ENCODE assay signal across 11 cellular contexts in genomic region chr1:57712846-57713245, GRCh38.
"Had no signal": no experiment of that assay in that cellular context is flagged by ENCODE, and none has a peak within 500 bp of the region (broad histone marks: within the 10 kb centered on the region; RNA-seq: fewer than 3 reads in every experiment).

No MANE protein-coding gene starts in this region.

- H3K27me3 Mint-ChIP-seq: IgD-negative memory B cell had no signal

- H3K4me1 ChIP-seq: HAP-1 had no signal

- H3K4me3 ChIP-seq: GM23248, HAP-1 had no signal

- H3K9me3 ChIP-seq: HAP-1 had no signal

- H2AFZ ChIP-seq: GM23248 had no signal

- DNase-seq: GM23248, GOT3, H7, HFFc6, KBM-7 had no signal

- H3K4me3 Mint-ChIP-seq: HFFc6, IgD-negative memory B cell had no signal

- H3K4me2 ChIP-seq: KMS-11 had no signal

- ATAC-seq: HCT116, HepG2 had no signal

- H3K36me3 ChIP-seq: HAP-1 had no signal

- H3K36me3 Mint-ChIP-seq: IgD-negative memory B cell had no signal

- H3K27ac Mint-ChIP-seq: HFFc6, IgD-negative memory B cell had no signal

- H3K27ac ChIP-seq: GM23248, HL-60, KMS-11 had no signal

- H3K9ac ChIP-seq: GM23248, KMS-11 had no signal
